Comparison of ENCODE assay signal across 12 cellular contexts in the genomic region with DNA sequence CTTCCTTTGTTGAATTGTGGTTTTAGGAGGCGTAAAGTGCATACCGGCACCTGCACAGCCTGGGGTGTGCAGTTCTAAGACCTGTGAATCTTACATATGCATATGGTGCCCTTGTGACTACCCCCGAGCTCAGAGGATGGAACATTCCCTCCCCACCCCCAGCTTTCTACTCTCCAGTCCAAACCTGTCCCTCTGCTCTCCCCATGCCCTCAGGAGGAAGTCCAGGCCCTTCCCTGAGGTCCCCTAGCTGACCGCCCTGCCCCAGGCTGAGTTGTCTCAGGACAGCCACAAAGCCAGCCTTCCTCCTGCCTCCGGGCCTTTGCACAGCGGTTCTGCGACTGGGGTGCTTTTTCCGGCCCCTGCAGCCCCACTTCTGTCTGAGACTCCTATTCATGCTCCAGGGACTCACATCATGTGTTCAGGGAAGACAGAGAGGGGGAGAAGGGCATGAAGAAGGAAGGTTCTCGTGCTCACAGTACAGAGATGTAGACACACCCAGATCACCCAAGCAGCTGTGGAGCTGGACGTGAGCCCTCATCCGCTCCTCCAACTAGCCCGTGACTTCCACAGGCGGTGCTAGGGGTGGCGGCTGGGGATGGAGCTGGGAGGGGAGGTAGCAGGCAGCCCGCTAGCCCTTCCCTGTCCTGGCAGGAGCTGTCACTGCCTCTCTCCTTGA. TPM values are rescaled to one million over a fixed set of nuclear protein-coding genes. Genes with fewer than 3 reads are reported as not detected.
DNase-seq lines count a peak whose midpoint lies in the region; ATAC-seq and TF ChIP-seq lines count a peak whose summit lies in the region.
"Had no signal": no experiment of that assay in that cellular context is flagged by ENCODE, and none has a peak within 500 bp of the region (broad histone marks: within the 10 kb centered on the region; RNA-seq: fewer than 3 reads in every experiment).

No MANE protein-coding gene starts in this region.

- peak; percentile 74 for DNase-seq in Jurkat, Clone E6-1 (ENCODE audit: low read depth, low spot score)
- DNase-seq in endodermal cell: no peak
- peak; percentile 51 to 75 (median 60) for DNase-seq in ovary
- DNase-seq in activated T-cell treated with anti-CD3 and anti-CD28 coated beads, Interleukin-2, amount 50 U/mL, for 4 hours: no peak
- DNase-seq: activated CD4-positive, alpha-beta T cell treated with anti-CD3 and anti-CD28 coated beads, Interleukin-2, amount 10 ng/mL, durations not matched to agents 24 days and 14 days; Karpas-422 had no signal

- peaks cover 4% of the 10 kb centered on the region for H3K4me1 Mint-ChIP-seq in endodermal cell
- no peaks in the 10 kb centered on the region for H3K4me1 Mint-ChIP-seq in activated T-cell treated with anti-CD3 and anti-CD28 coated beads, Interleukin-2, amount 50 U/mL, for 4 hours (ENCODE audit: low read depth)
- H3K4me1 Mint-ChIP-seq: activated CD4-positive, alpha-beta T cell treated with anti-CD3 and anti-CD28 coated beads, Interleukin-2, amount 10 ng/mL, durations not matched to agents 24 days and 14 days had no signal

- H3K36me3 Mint-ChIP-seq in endodermal cell (ENCODE audit: low read depth): no peaks in the 10 kb centered on the region
- no peaks in the 10 kb centered on the region for H3K36me3 Mint-ChIP-seq in activated T-cell treated with anti-CD3 and anti-CD28 coated beads, Interleukin-2, amount 50 U/mL, for 4 hours (ENCODE audit: insufficient read depth)

- H3K4me3 Mint-ChIP-seq in endodermal cell: no peak overlapping the region
- no peak overlapping the region for H3K4me3 Mint-ChIP-seq in activated T-cell treated with anti-CD3 and anti-CD28 coated beads, Interleukin-2, amount 50 U/mL, for 4 hours
- H3K4me3 Mint-ChIP-seq: activated CD4-positive, alpha-beta T cell treated with anti-CD3 and anti-CD28 coated beads, Interleukin-2, amount 10 ng/mL, durations not matched to agents 24 days and 14 days had no signal

- peaks cover 93% of the 10 kb centered on the region for H4K20me1 ChIP-seq in BLaER1

- ATAC-seq in HG03108 (IDR thresholded peaks at IDR 0.05; ENCODE audit: unreplicated experiment) (no peak), GM18868 (IDR thresholded peaks at IDR 0.05; ENCODE audit: unreplicated experiment) (no peak), GM18505 (IDR thresholded peaks at IDR 0.05; ENCODE audit: unreplicated experiment) (no peak)
- ATAC-seq in activated T-cell treated with anti-CD3 and anti-CD28 coated beads, Interleukin-2, amount 50 U/mL, for 4 hours: no peak

- no peak overlapping the region for H3K27ac Mint-ChIP-seq in endodermal cell
- H3K27ac Mint-ChIP-seq: activated CD4-positive, alpha-beta T cell treated with anti-CD3 and anti-CD28 coated beads, Interleukin-2, amount 10 ng/mL, durations not matched to agents 24 days and 14 days had no signal

- intact Hi-C loops in ovary (cut with DNase I): no loop called here

- H3K36me3 ChIP-seq in BLaER1 (0 out of 2 replicates have a peak, but pooled peaks cover 4% of the 10 kb centered on the region), endodermal cell (ENCODE audit: control insufficient read depth, insufficient read depth, low read length) (no peaks in the 10 kb centered on the region), ovary (no peaks in the 10 kb centered on the region)

- H3K9ac ChIP-seq in BLaER1 (no peak overlapping the region), endodermal cell (ENCODE audit: extremely low read depth, low read length, poor library complexity, severe bottlenecking) (no peak overlapping the region)

- no peak for TF ChIP-seq POLR2A in ovary (IDR thresholded peaks at IDR 0.05)
- TF ChIP-seq POLR2A in GM18505 (IDR thresholded peaks at IDR 0.05; ENCODE audit: borderline replicate concordance, extremely low read depth, insufficient read depth, insufficient read length): no peak

- H3K4me2 ChIP-seq in BLaER1: peak overlapping the region; percentile 97
- H3K4me2 ChIP-seq: PC-9 had no signal

- peaks cover 15% of the 10 kb centered on the region for H3K27me3 Mint-ChIP-seq in endodermal cell (ENCODE audit: insufficient read depth)
- no peaks in the 10 kb centered on the region for H3K27me3 Mint-ChIP-seq in activated T-cell treated with anti-CD3 and anti-CD28 coated beads, Interleukin-2, amount 50 U/mL, for 4 hours (ENCODE audit: low read depth)
- H3K27me3 Mint-ChIP-seq: activated CD4-positive, alpha-beta T cell treated with anti-CD3 and anti-CD28 coated beads, Interleukin-2, amount 10 ng/mL, durations not matched to agents 24 days and 14 days had no signal

- no peaks in the 10 kb centered on the region for H3K27me3 ChIP-seq in BLaER1
- no peaks in the 10 kb centered on the region for H3K27me3 ChIP-seq in endodermal cell (ENCODE audit: control insufficient read depth, insufficient read depth, low read length, poor library complexity, severe bottlenecking)
- H3K27me3 ChIP-seq in ovary: no peaks in the 10 kb centered on the region

- H3K4me3 ChIP-seq in BLaER1 (no peak overlapping the region), endodermal cell (ENCODE audit: low read length) (no peak overlapping the region), ovary (no peak overlapping the region)
- no peak overlapping the region for H3K4me3 ChIP-seq in Jurkat, Clone E6-1 (ENCODE audit: low read length)
- H3K4me3 ChIP-seq: PC-9 had no signal

- no peak for TF ChIP-seq EP300 in ovary (IDR thresholded peaks at IDR 0.05)

- H3K27ac ChIP-seq in BLaER1: 0 out of 2 replicates have a peak overlapping the region, but pooled peaks have one; percentile 13
- peak overlapping the region; percentile 49 for H3K27ac ChIP-seq in endodermal cell (ENCODE audit: low read depth, low read length)
- H3K27ac ChIP-seq in ovary: no peak overlapping the region
- H3K27ac ChIP-seq: PC-9 had no signal

- WGBS in endodermal cell (ENCODE audit: insufficient coverage in 1 of 2, insufficient read length in 1 of 2), 2 experiments: 81 to 87% methylated on average over 3 to 15 of the region's 15 CpGs
- 45 to 60% (median 54%) methylated on average over 15 of the region's 15 CpGs for WGBS in ovary, 3 donors

- H3K9me3 ChIP-seq in BLaER1: no peaks in the 10 kb centered on the region
- H3K9me3 ChIP-seq in endodermal cell (ENCODE audit: control insufficient read depth, low read length): no peaks in the 10 kb centered on the region
- H3K9me3 ChIP-seq in ovary: no peaks in the 10 kb centered on the region

- H3K4me1 ChIP-seq in BLaER1 (peaks cover 84% of the 10 kb centered on the region), endodermal cell (ENCODE audit: control insufficient read depth, insufficient read depth, low read length) (no peaks in the 10 kb centered on the region), ovary (ENCODE audit: insufficient read depth) (peaks cover 6% of the 10 kb centered on the region)

- H3K9me3 Mint-ChIP-seq in endodermal cell: no peaks in the 10 kb centered on the region
- no peaks in the 10 kb centered on the region for H3K9me3 Mint-ChIP-seq in activated T-cell treated with anti-CD3 and anti-CD28 coated beads, Interleukin-2, amount 50 U/mL, for 4 hours
- H3K9me3 Mint-ChIP-seq: activated CD4-positive, alpha-beta T cell treated with anti-CD3 and anti-CD28 coated beads, Interleukin-2, amount 10 ng/mL, durations not matched to agents 24 days and 14 days had no signal

- TF ChIP-seq CTCF in endodermal cell (conservative IDR thresholded peaks at IDR 0.05) (no peak), ovary (IDR thresholded peaks at IDR 0.05) (no peak)

RNA-seq across cellular contexts. Expression of gene FLRT1, which starts 50.7 kb away (rescaled TPM):
- polyA plus RNA-seq in Jurkat, Clone E6-1 (2012; ENCODE audit: insufficient read depth, insufficient read length): 0.22 TPM
- not detected for total RNA-seq in endodermal cell
- 4.2 TPM for polyA plus RNA-seq in endodermal cell (2013, experiment 1 of 2)
- polyA plus RNA-seq in endodermal cell (2013, experiment 2 of 2): 3.8 TPM
- 1 to 10 TPM in 1 of 7 donors, under 1 TPM in 6; 0.23 to 1.2 (median 0.45) TPM for total RNA-seq in ovary
- polyA plus RNA-seq in ovary: under 1 TPM; 0.13 to 0.17 TPM
- not detected for total RNA-seq in activated T-cell treated with anti-CD3 and anti-CD28 coated beads, Interleukin-2, amount 50 U/mL, for 4 hours
- total RNA-seq: activated CD4-positive, alpha-beta T cell treated with anti-CD3 and anti-CD28 coated beads, Interleukin-2, amount 10 ng/mL, durations not matched to agents 24 days and 14 days; left lobe of liver had no signal

Comparison
In these comparisons a context has a peak if more than half of its experiments do, and no peak if none do; other contexts are left out.
1. H3K27ac ChIP-seq: peak in BLaER1 (single experiment) and endodermal cell (single experiment); none in ovary (0 of 2).
2. DNase-seq: peak in Jurkat, Clone E6-1 (single experiment) and ovary (5 of 5); none in endodermal cell (single experiment) and activated T-cell treated with anti-CD3 and anti-CD28 coated beads, Interleukin-2, amount 50 U/mL, for 4 hours (single experiment).